Comparison of ENCODE assay signal across 20 cellular contexts in genomic region chr1:229278120-229278741, GRCh38.
"Had no signal": no experiment of that assay in that cellular context is flagged by ENCODE, and none has a peak within 500 bp of the region (broad histone marks: within the 10 kb centered on the region; RNA-seq: fewer than 3 reads in every experiment).

No MANE protein-coding gene starts in this region.

- H3K9me3 ChIP-seq: neutrophil, sigmoid colon, thoracic aorta had no signal

- H3K27me3 ChIP-seq: dorsolateral prefrontal cortex, heart right ventricle, sigmoid colon had no signal

- H3K27ac Mint-ChIP-seq: naive thymus-derived CD4-positive, alpha-beta T cell; nephron progenitor cell; stimulated activated naive B cell treated with anti-CD40 and anti-IgM and Interleukin-4, amounts not matched to agents 10 μg/mL and 1 μg/mL and 100 μg/mL, for 72 hours; stimulated activated naive CD8-positive, alpha-beta T cell treated with anti-CD3 and anti-CD28 coated beads, Interleukin-15, amount 100 ng/mL, for 72 hours had no signal

- FAIRE-seq: frontal cortex had no signal

- H3K9me3 Mint-ChIP-seq: stimulated activated naive B cell treated with anti-CD40 and anti-IgM and Interleukin-4, amounts not matched to agents 10 μg/mL and 1 μg/mL and 100 μg/mL, for 72 hours had no signal

- ATAC-seq: left lobe of liver; naive thymus-derived CD4-positive, alpha-beta T cell; stimulated activated naive CD8-positive, alpha-beta T cell treated with anti-CD3 and anti-CD28 coated beads, Interleukin-15, amount 100 ng/mL, for 72 hours had no signal

- H3K4me3 ChIP-seq: heart right ventricle, sigmoid colon, skin epidermis, thoracic aorta had no signal

- H3K4me3 Mint-ChIP-seq: naive thymus-derived CD4-positive, alpha-beta T cell; nephron progenitor cell; stimulated activated naive B cell treated with anti-CD40 and anti-IgM and Interleukin-4, amounts not matched to agents 10 μg/mL and 1 μg/mL and 100 μg/mL, for 72 hours; stimulated activated naive CD8-positive, alpha-beta T cell treated with anti-CD3 and anti-CD28 coated beads, Interleukin-15, amount 100 ng/mL, for 72 hours had no signal

- DNase-seq: cortex of kidney; dorsolateral prefrontal cortex; effector CD8-positive, alpha-beta T cell; heart right ventricle; islet precursor cell; mammary epithelial cell; naive thymus-derived CD4-positive, alpha-beta T cell; nephron progenitor cell; sigmoid colon; stimulated activated CD4-positive, alpha-beta T cell treated with anti-CD3 and anti-CD28 coated beads, Interleukin-2, amount 100 ng/mL, for 24 hours; stimulated activated CD4-positive, alpha-beta T cell treated with anti-CD3 and anti-CD28 coated beads, Interleukin-4, amount 100 ng/mL, for 4 hours; stimulated activated naive B cell treated with anti-CD40 and anti-IgM and Interleukin-4, amounts not matched to agents 10 μg/mL and 1 μg/mL and 100 μg/mL, for 72 hours; stimulated activated naive CD8-positive, alpha-beta T cell treated with anti-CD3 and anti-CD28 coated beads, Interleukin-15, amount 100 ng/mL, for 72 hours; substantia nigra; trophoblast cell had no signal

- H3K27ac ChIP-seq: heart right ventricle, neutrophil, skin epidermis, thoracic aorta had no signal

- H3K27me3 Mint-ChIP-seq: naive thymus-derived CD4-positive, alpha-beta T cell; stimulated activated naive B cell treated with anti-CD40 and anti-IgM and Interleukin-4, amounts not matched to agents 10 μg/mL and 1 μg/mL and 100 μg/mL, for 72 hours; stimulated activated naive CD8-positive, alpha-beta T cell treated with anti-CD3 and anti-CD28 coated beads, Interleukin-15, amount 100 ng/mL, for 72 hours had no signal

- H3K36me3 ChIP-seq: neutrophil, sigmoid colon, thoracic aorta had no signal
